Comparison of ENCODE assay signal across 1 cellular context in the genomic region with DNA sequence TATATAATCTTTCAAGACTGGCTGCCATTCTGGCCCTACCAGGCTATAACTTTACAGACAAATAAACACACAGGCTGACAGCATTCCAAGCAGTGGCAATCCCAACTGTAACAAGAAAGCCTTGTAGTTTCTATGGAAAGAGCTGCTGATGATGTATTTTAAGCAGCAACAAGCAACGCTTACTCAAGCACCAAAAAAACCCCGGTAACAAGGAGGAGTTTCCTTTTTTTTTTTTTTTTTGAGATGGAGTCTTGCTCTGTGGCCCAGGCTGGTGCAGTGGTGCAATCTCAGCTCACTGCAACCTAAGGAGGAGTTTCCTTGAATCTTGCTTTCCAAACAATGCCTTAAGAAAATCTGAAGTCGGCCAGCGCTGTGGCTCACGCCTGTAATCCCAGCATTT.
TF ChIP-seq lines count a peak whose summit lies in the region.

No MANE protein-coding gene starts in this region.

TF ChIP-seq in HepG2, 621 proteins besides CTCF, POLR2A, EP300 and RAD21:
- TF ChIP-seq ZNF577 (CRISPR knock-in tag; IDR thresholded peaks at IDR 0.05; ENCODE audit: borderline replicate concordance, low read depth) (no peak), ZNF629 (CRISPR knock-in tag; conservative IDR thresholded peaks at IDR 0.05) (no peak), DPF2 (CRISPR knock-in tag; IDR thresholded peaks at IDR 0.05; ENCODE audit: borderline replicate concordance, low read depth) (no peak), ZBTB38 (CRISPR knock-in tag; IDR thresholded peaks at IDR 0.05) (no peak), BRCA1 (CRISPR knock-in tag; IDR thresholded peaks at IDR 0.05) (no peak), ATF6 (CRISPR knock-in tag; conservative IDR thresholded peaks at IDR 0.05) (no peak), TOPORS (CRISPR knock-in tag; IDR thresholded peaks at IDR 0.05) (no peak), AHR (CRISPR knock-in tag; IDR thresholded peaks at IDR 0.05) (no peak), KMT2A (CRISPR knock-in tag; IDR thresholded peaks at IDR 0.05) (no peak), ZNF782 (CRISPR knock-in tag; IDR thresholded peaks at IDR 0.05; ENCODE audit: borderline replicate concordance) (no peak), RFXAP (CRISPR knock-in tag; IDR thresholded peaks at IDR 0.05; ENCODE audit: borderline replicate concordance) (no peak), BORCS8-MEF2B (CRISPR knock-in tag; IDR thresholded peaks at IDR 0.05) (no peak), MIER3 (CRISPR knock-in tag; IDR thresholded peaks at IDR 0.05; ENCODE audit: borderline replicate concordance) (no peak), ATAD3A (CRISPR knock-in tag; IDR thresholded peaks at IDR 0.05) (no peak), CBFB (CRISPR knock-in tag; IDR thresholded peaks at IDR 0.05) (no peak), BCL6 (CRISPR knock-in tag; IDR thresholded peaks at IDR 0.05) (no peak)
- TF ChIP-seq, protein P1, sequence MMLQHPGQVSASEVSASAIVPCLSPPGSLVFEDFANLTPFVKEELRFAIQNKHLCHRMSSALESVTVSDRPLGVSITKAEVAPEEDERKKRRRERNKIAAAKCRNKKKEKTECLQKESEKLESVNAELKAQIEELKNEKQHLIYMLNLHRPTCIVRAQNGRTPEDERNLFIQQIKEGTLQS (CRISPR knock-in tag; IDR thresholded peaks at IDR 0.05): no peak
- TF ChIP-seq, protein P2, sequence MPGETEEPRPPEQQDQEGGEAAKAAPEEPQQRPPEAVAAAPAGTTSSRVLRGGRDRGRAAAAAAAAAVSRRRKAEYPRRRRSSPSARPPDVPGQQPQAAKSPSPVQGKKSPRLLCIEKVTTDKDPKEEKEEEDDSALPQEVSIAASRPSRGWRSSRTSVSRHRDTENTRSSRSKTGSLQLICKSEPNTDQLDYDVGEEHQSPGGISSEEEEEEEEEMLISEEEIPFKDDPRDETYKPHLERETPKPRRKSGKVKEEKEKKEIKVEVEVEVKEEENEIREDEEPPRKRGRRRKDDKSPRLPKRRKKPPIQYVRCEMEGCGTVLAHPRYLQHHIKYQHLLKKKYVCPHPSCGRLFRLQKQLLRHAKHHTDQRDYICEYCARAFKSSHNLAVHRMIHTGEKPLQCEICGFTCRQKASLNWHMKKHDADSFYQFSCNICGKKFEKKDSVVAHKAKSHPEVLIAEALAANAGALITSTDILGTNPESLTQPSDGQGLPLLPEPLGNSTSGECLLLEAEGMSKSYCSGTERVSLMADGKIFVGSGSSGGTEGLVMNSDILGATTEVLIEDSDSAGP (CRISPR knock-in tag; IDR thresholded peaks at IDR 0.05; ENCODE audit: borderline replicate concordance): no peak
